Comparison of ENCODE assay signal across 10 cellular contexts in genomic region chr1:17654519-17654918, GRCh38.
"Had no signal": no experiment of that assay in that cellular context is flagged by ENCODE, and none has a peak within 500 bp of the region (broad histone marks: within the 10 kb centered on the region; RNA-seq: fewer than 3 reads in every experiment).

No MANE protein-coding gene starts in this region.

- H3K36me3 ChIP-seq: uterus had no signal

- H3K27ac ChIP-seq: thyroid gland, uterus had no signal

- H3K4me1 ChIP-seq: thyroid gland, uterus had no signal

- H3K9me3 Mint-ChIP-seq: activated B cell treated with CpG ODN at 0.5 μM for 24 hours; activated CD4-positive, alpha-beta T cell treated with anti-CD3 and anti-CD28 coated beads, Interleukin-2, amount 10 ng/mL, durations not matched to agents 24 days and 14 days; natural killer cell; stimulated activated memory B cell treated with anti-CD40 and anti-IgM and Interleukin-4, amounts not matched to agents 10 μg/mL and 1 μg/mL and 100 μg/mL, for 72 hours had no signal

- H3K27me3 ChIP-seq: esophagus muscularis mucosa, thyroid gland, uterus had no signal

- FAIRE-seq: kidney, TTC549 had no signal

- H3K27me3 Mint-ChIP-seq: activated B cell treated with CpG ODN at 0.5 μM for 24 hours; activated CD4-positive, alpha-beta T cell treated with anti-CD3 and anti-CD28 coated beads, Interleukin-2, amount 10 ng/mL, durations not matched to agents 24 days and 14 days had no signal

- H3K4me3 Mint-ChIP-seq: activated B cell treated with CpG ODN at 0.5 μM for 24 hours; activated CD4-positive, alpha-beta T cell treated with anti-CD3 and anti-CD28 coated beads, Interleukin-2, amount 10 ng/mL, durations not matched to agents 24 days and 14 days; natural killer cell; stimulated activated memory B cell treated with anti-CD40 and anti-IgM and Interleukin-4, amounts not matched to agents 10 μg/mL and 1 μg/mL and 100 μg/mL, for 72 hours had no signal

- H3K27ac Mint-ChIP-seq: activated B cell treated with CpG ODN at 0.5 μM for 24 hours; activated CD4-positive, alpha-beta T cell treated with anti-CD3 and anti-CD28 coated beads, Interleukin-2, amount 10 ng/mL, durations not matched to agents 24 days and 14 days; natural killer cell; stimulated activated memory B cell treated with anti-CD40 and anti-IgM and Interleukin-4, amounts not matched to agents 10 μg/mL and 1 μg/mL and 100 μg/mL, for 72 hours had no signal

- H3K4me3 ChIP-seq: esophagus muscularis mucosa, thyroid gland, uterus had no signal

- H3K36me3 Mint-ChIP-seq: natural killer cell; stimulated activated memory B cell treated with anti-CD40 and anti-IgM and Interleukin-4, amounts not matched to agents 10 μg/mL and 1 μg/mL and 100 μg/mL, for 72 hours had no signal

- H3K9me3 ChIP-seq: esophagus muscularis mucosa, thyroid gland, uterus had no signal

- H3K4me1 Mint-ChIP-seq: activated CD4-positive, alpha-beta T cell treated with anti-CD3 and anti-CD28 coated beads, Interleukin-2, amount 10 ng/mL, durations not matched to agents 24 days and 14 days had no signal

- DNase-seq: activated B cell treated with CpG ODN at 0.5 μM for 24 hours; activated naive CD4-positive, alpha-beta T cell treated with Interleukin-2 at 50 U/mL for 16 hours; kidney; natural killer cell had no signal
